8 cellular contexts compared by ENCODE assay signal in genomic region chr1:84892657-84893618, GRCh38. TPM values are rescaled to one million over a fixed set of nuclear protein-coding genes. Genes with fewer than 3 reads are reported as not detected.
DNase-seq lines count a peak whose midpoint lies in the region; ATAC-seq and TF ChIP-seq lines count a peak whose summit lies in the region.

Gene LPAR3 (minus strand): TSS chr1:84893206. CDS start chr1:84866120, 27,086 bp downstream.

- no peaks in the 10 kb centered on the region for H3K9me3 Mint-ChIP-seq in chondrocyte (ENCODE audit: low read depth)
- H3K9me3 Mint-ChIP-seq in type B pancreatic cell: peaks cover 4% of the 10 kb centered on the region

- no peak within 1 kb of the TSS for H3K4ac ChIP-seq in mesendoderm (ENCODE audit: low read depth, low read length)

- no peak within 1 kb of the TSS for H3K27ac Mint-ChIP-seq in chondrocyte (ENCODE audit: unreplicated experiment)
- peak within 1 kb of the TSS; percentile 74 for H3K27ac Mint-ChIP-seq in type B pancreatic cell

- peak; percentile 87 for DNase-seq in HEK293T (ENCODE audit: extremely low spot score)
- peak; percentile 3 for DNase-seq in SK-MEL-5 (ENCODE audit: low read depth, low spot score)
- no peak for DNase-seq in chondrocyte (ENCODE audit: low spot score)
- DNase-seq in mesendoderm: peak; percentile 86
- DNase-seq in type B pancreatic cell (ENCODE audit: extremely low spot score, unreplicated experiment): no peak

- H2BK5ac ChIP-seq in mesendoderm (ENCODE audit: low read length): no peak within 1 kb of the TSS

- peak within 1 kb of the TSS; percentile 90 for H3K23ac ChIP-seq in mesendoderm (ENCODE audit: low read length)

- in situ Hi-C loops in SK-MEL-5 (cut with HindIII; ENCODE audit: low pct_unique_long_range_greater_than_20kb, low sequenced_read_pairs): no loop called here

- no CpG with 5 or more reads among the region's 97 CpGs for WGBS in mesendoderm (ENCODE audit: extremely low coverage, insufficient coverage, low lambda C conversion rate)

- TF ChIP-seq CTCF in chondrocyte (IDR thresholded peaks at IDR 0.05): peak; percentile 7
- peak; percentile 11 for TF ChIP-seq CTCF in type B pancreatic cell (conservative IDR thresholded peaks at IDR 0.05)

- no peak within 1 kb of the TSS for H4K8ac ChIP-seq in mesendoderm (ENCODE audit: low read depth, low read length)

- no peak within 1 kb of the TSS for H4K5ac ChIP-seq in mesendoderm (ENCODE audit: low read length)

- H3K27ac ChIP-seq in mesendoderm (ENCODE audit: low read depth, low read length): no peak within 1 kb of the TSS

- H2AK5ac ChIP-seq in mesendoderm (ENCODE audit: low read length): no peak within 1 kb of the TSS

- H3K4me3 Mint-ChIP-seq in chondrocyte (ENCODE audit: unreplicated experiment) (peak within 1 kb of the TSS; percentile 57), type B pancreatic cell (peak within 1 kb of the TSS; percentile 89)

- H3K9ac ChIP-seq in mesendoderm (ENCODE audit: low read length): peak within 1 kb of the TSS; percentile 73

- no peaks in the 10 kb centered on the region for H3K79me2 ChIP-seq in mesendoderm (ENCODE audit: control insufficient read depth, insufficient read depth, low read length)

- H3K27me3 Mint-ChIP-seq in chondrocyte (ENCODE audit: low read depth) (peaks cover 57% of the 10 kb centered on the region), type B pancreatic cell (peaks cover 59% of the 10 kb centered on the region)

- POLR2A ChIA-PET in HEK293T (lab: Yijun Ruan, JAX): interaction anchor here (0.6 to 0.9 kb wide), 3 partner anchors 21 to 422 kb away, joined by 3 read pairs; no protein-coding TSS in a partner anchor

- H3K18ac ChIP-seq in mesendoderm (ENCODE audit: low read length): no peak within 1 kb of the TSS

- peak within 1 kb of the TSS; percentile 52 for H3K4me3 ChIP-seq in mesendoderm (ENCODE audit: low read length)

- no peaks in the 10 kb centered on the region for H3K79me1 ChIP-seq in mesendoderm (ENCODE audit: low read length)

- ATAC-seq in GM18873 (IDR thresholded peaks at IDR 0.05; ENCODE audit: low FRiP score, unreplicated experiment): no peak
- ATAC-seq in GM18907 (IDR thresholded peaks at IDR 0.05; ENCODE audit: unreplicated experiment): no peak
- no peak for ATAC-seq in GM19452 (IDR thresholded peaks at IDR 0.05; ENCODE audit: unreplicated experiment)

- H3K36me3 Mint-ChIP-seq in chondrocyte (ENCODE audit: low read depth) (no peaks in the 10 kb centered on the region), type B pancreatic cell (no peaks in the 10 kb centered on the region)

- no peak within 1 kb of the TSS for H2BK120ac ChIP-seq in mesendoderm (ENCODE audit: low read depth, low read length)

- H2BK15ac ChIP-seq in mesendoderm (replicated peaks; ENCODE audit: low read depth): no peak within 1 kb of the TSS

- H3K4me1 Mint-ChIP-seq in chondrocyte (ENCODE audit: low read depth) (peaks cover 4% of the 10 kb centered on the region), type B pancreatic cell (ENCODE audit: unreplicated experiment) (peaks cover 32% of the 10 kb centered on the region)

- CTCF ChIA-PET in HEK293T (lab: Yijun Ruan, JAX): interaction anchor here (0.6 to 1.1 kb wide), 3 partner anchors 20 to 944 kb away, joined by 4 to 5 read pairs (median 4); no protein-coding TSS in a partner anchor

- no peaks in the 10 kb centered on the region for H3K4me1 ChIP-seq in mesendoderm (ENCODE audit: control insufficient read depth, low read depth, low read length)

- no peaks in the 10 kb centered on the region for H3K36me3 ChIP-seq in mesendoderm (ENCODE audit: control insufficient read depth, insufficient read depth, low read length)

- H3K27me3 ChIP-seq in mesendoderm (ENCODE audit: insufficient read depth, low read length, poor library complexity): peaks cover 12% of the 10 kb centered on the region

- H3K4me2 ChIP-seq in mesendoderm (ENCODE audit: low read length): peak within 1 kb of the TSS; percentile 94

- peak within 1 kb of the TSS; percentile 82 for H3K56ac ChIP-seq in mesendoderm (ENCODE audit: low read length)

TF ChIP-seq in HEK293T, 16 proteins besides CTCF, POLR2A, EP300 and RAD21:
- TF ChIP-seq L3MBTL2 (conservative IDR thresholded peaks at IDR 0.05): peak; percentile 91
- TF ChIP-seq TARDBP (IDR thresholded peaks at IDR 0.05): no peak
- TF ChIP-seq ZNF384 (IDR thresholded peaks at IDR 0.05): no peak
- no peak for TF ChIP-seq FOXM1 (IDR thresholded peaks at IDR 0.05; ENCODE audit: borderline replicate concordance)
- no peak for TF ChIP-seq FOXK2 (IDR thresholded peaks at IDR 0.05)
TF ChIP-seq in HEK293T: peak in this region for 1.

RNA-seq across cellular contexts. Expression of gene LPAR3, which starts in this region (rescaled TPM):
- total RNA-seq in SK-MEL-5 (2014; rRNA removed; shearing (Covaris generic)): 0.82 and 1.3 TPM in 2 replicates
- 0.25 and 1.3 TPM in 2 replicates for polyA plus RNA-seq in SK-MEL-5 (2015; cell fraction: cytosol; rRNA removed)
- polyA plus RNA-seq in SK-MEL-5 (2015; cell fraction: nucleus; rRNA removed): 1.4 TPM in 1 of 2 replicates, not detected in the other
- total RNA-seq in chondrocyte (not detected in 3 replicates), type B pancreatic cell (ENCODE audit: low replicate concordance) (3.7 and 6.4 TPM in 2 replicates)
- 6.3 TPM for polyA plus RNA-seq in mesendoderm (2013, experiment 1 of 2)
- 6.6 TPM for polyA plus RNA-seq in mesendoderm (2013, experiment 2 of 2)

Comparison
In these comparisons a context has a peak if more than half of its experiments do, and no peak if none do; other contexts are left out.
1. DNase-seq: peak in HEK293T (single experiment), SK-MEL-5 (single experiment) and mesendoderm (single experiment); none in chondrocyte (single experiment) and type B pancreatic cell (single experiment).